In genomic region chr2:179991344-179991743, GRCh38 we compare ENCODE assay signal across 10 cellular contexts. TPM values are rescaled to one million over a fixed set of nuclear protein-coding genes. Genes with fewer than 3 reads are reported as not detected.
DNase-seq lines count a peak whose midpoint lies in the region; ATAC-seq and TF ChIP-seq lines count a peak whose summit lies in the region.
"Had no signal": no experiment of that assay in that cellular context is flagged by ENCODE, and none has a peak within 500 bp of the region (broad histone marks: within the 10 kb centered on the region; RNA-seq: fewer than 3 reads in every experiment).

No MANE protein-coding gene starts in this region.

- no peaks in the 10 kb centered on the region for H3K27me3 ChIP-seq in GM23338 (ENCODE audit: insufficient read depth)

- H3F3A ChIP-seq in GM23338 (replicated peaks; ENCODE audit: low read depth), result no peaks in the 10 kb centered on the region

- no peaks in the 10 kb centered on the region for H3K9me2 ChIP-seq in GM23338 (ENCODE audit: insufficient read depth)

- no peak overlapping the region for H3K4me3 ChIP-seq in GM23338

- peak; percentile 51 for DNase-seq in activated CD4-positive, alpha-beta T cell treated with anti-CD3 and anti-CD28 coated beads, Interleukin-2, amount 10 ng/mL, durations not matched to agents 24 days and 14 days
- no peak for DNase-seq in activated CD4-positive, alpha-beta T cell treated with anti-CD3 and anti-CD28 coated beads for 1 hour
- DNase-seq in GM23338 (ENCODE audit: low spot score) (peak; percentile 65), RPMI7951 (ENCODE audit: low read depth) (peak; percentile 20), memory B cell (ENCODE audit: low spot score in 2 of 2) (no peak), amygdala (lab: John Stamatoyannopoulos, UW) (no peak), left cardiac atrium (no peak), posterior vena cava (ENCODE audit: low spot score) (no peak)
- DNase-seq: naive B cell, NCI-H2029 treated with DMSO at 0.1 percent for 48 hours had no signal

- peaks cover 22% of the 10 kb centered on the region for H3K4me1 Mint-ChIP-seq in activated CD4-positive, alpha-beta T cell treated with anti-CD3 and anti-CD28 coated beads, Interleukin-2, amount 10 ng/mL, durations not matched to agents 24 days and 14 days
- H3K4me1 Mint-ChIP-seq in GM23338, result peaks cover 30% of the 10 kb centered on the region
- peaks cover 22% of the 10 kb centered on the region for H3K4me1 Mint-ChIP-seq in memory B cell

- H3K9me3 Mint-ChIP-seq in activated CD4-positive, alpha-beta T cell treated with anti-CD3 and anti-CD28 coated beads, Interleukin-2, amount 10 ng/mL, durations not matched to agents 24 days and 14 days, result no peaks in the 10 kb centered on the region
- H3K9me3 Mint-ChIP-seq in GM23338 (no peaks in the 10 kb centered on the region), memory B cell (no peaks in the 10 kb centered on the region)
- H3K9me3 Mint-ChIP-seq: naive B cell had no signal

- H3K27ac Mint-ChIP-seq in activated CD4-positive, alpha-beta T cell treated with anti-CD3 and anti-CD28 coated beads, Interleukin-2, amount 10 ng/mL, durations not matched to agents 24 days and 14 days, result peak overlapping the region; percentile 29
- H3K27ac Mint-ChIP-seq in GM23338, result no peak overlapping the region
- H3K27ac Mint-ChIP-seq in memory B cell, result peak overlapping the region; percentile 4

- H3K4me1 ChIP-seq in GM23338 (ENCODE audit: insufficient read depth), result peaks cover 4% of the 10 kb centered on the region; the same call in 1 of the 2 replicates

- peak; percentile 82 for ATAC-seq in GM23338
- ATAC-seq in memory B cell (ENCODE audit: low read depth), result no peak
- ATAC-seq in left cardiac atrium, result no peak

- H3K27me3 Mint-ChIP-seq in activated CD4-positive, alpha-beta T cell treated with anti-CD3 and anti-CD28 coated beads, Interleukin-2, amount 10 ng/mL, durations not matched to agents 24 days and 14 days, result no peaks in the 10 kb centered on the region
- H3K27me3 Mint-ChIP-seq in GM23338 (ENCODE audit: insufficient read depth, low read depth, poor library complexity) (peaks cover 4% of the 10 kb centered on the region), memory B cell (no peaks in the 10 kb centered on the region)
- H3K27me3 Mint-ChIP-seq: naive B cell had no signal

- no peak overlapping the region for H3K27ac ChIP-seq in GM23338 (ENCODE audit: low read depth)

- H4K20me1 ChIP-seq in GM23338 (replicated peaks; ENCODE audit: insufficient read depth), result no peaks in the 10 kb centered on the region; the same call in 1 of the 2 replicates

- H3K4me3 Mint-ChIP-seq in activated CD4-positive, alpha-beta T cell treated with anti-CD3 and anti-CD28 coated beads, Interleukin-2, amount 10 ng/mL, durations not matched to agents 24 days and 14 days, result no peak overlapping the region
- H3K4me3 Mint-ChIP-seq in GM23338, result no peak overlapping the region
- no peak overlapping the region for H3K4me3 Mint-ChIP-seq in memory B cell

- H3K36me3 Mint-ChIP-seq in activated CD4-positive, alpha-beta T cell treated with anti-CD3 and anti-CD28 coated beads, Interleukin-2, amount 10 ng/mL, durations not matched to agents 24 days and 14 days (ENCODE audit: low read depth), result peaks cover 31% of the 10 kb centered on the region
- H3K36me3 Mint-ChIP-seq in GM23338 (ENCODE audit: low read depth) (peaks cover 33% of the 10 kb centered on the region), memory B cell (peaks cover 29% of the 10 kb centered on the region)

- no peak overlapping the region for H3K4me2 ChIP-seq in GM23338

- H2AFZ ChIP-seq in GM23338, result no peak overlapping the region

- H3K36me3 ChIP-seq in GM23338 (ENCODE audit: insufficient read depth), result peaks cover 18% of the 10 kb centered on the region; the same call in 1 of the 2 replicates

- H3K79me2 ChIP-seq in GM23338 (replicated peaks; ENCODE audit: insufficient read depth), result peaks cover 56% of the 10 kb centered on the region

- intact Hi-C loops in activated CD4-positive, alpha-beta T cell treated with anti-CD3 and anti-CD28 coated beads, Interleukin-2, amount 10 ng/mL, durations not matched to agents 24 days and 14 days (cut with micrococcal nuclease), result no loop called here
- intact Hi-C loops in left cardiac atrium (cut with DNase I) (no loop called here), posterior vena cava (cut with DNase I) (no loop called here)

- TF ChIP-seq CTCF in GM23338 (conservative IDR thresholded peaks at IDR 0.05; ENCODE audit: low read depth in 2 of 2), result peak in 1 of 2 experiments; percentile 54; a peak in 3 of 4 replicates

TF ChIP-seq in GM23338, 12 proteins besides CTCF, POLR2A, EP300 and RAD21:
- TF ChIP-seq STAT1 (IDR thresholded peaks at IDR 0.05; ENCODE audit: unreplicated experiment), result no peak
- no peak for TF ChIP-seq ZNF331 (CRISPR knock-in tag; IDR thresholded peaks at IDR 0.05; ENCODE audit: low read depth)
- TF ChIP-seq NANOG (IDR thresholded peaks at IDR 0.05; ENCODE audit: borderline replicate concordance), result no peak
- TF ChIP-seq, protein P1, sequence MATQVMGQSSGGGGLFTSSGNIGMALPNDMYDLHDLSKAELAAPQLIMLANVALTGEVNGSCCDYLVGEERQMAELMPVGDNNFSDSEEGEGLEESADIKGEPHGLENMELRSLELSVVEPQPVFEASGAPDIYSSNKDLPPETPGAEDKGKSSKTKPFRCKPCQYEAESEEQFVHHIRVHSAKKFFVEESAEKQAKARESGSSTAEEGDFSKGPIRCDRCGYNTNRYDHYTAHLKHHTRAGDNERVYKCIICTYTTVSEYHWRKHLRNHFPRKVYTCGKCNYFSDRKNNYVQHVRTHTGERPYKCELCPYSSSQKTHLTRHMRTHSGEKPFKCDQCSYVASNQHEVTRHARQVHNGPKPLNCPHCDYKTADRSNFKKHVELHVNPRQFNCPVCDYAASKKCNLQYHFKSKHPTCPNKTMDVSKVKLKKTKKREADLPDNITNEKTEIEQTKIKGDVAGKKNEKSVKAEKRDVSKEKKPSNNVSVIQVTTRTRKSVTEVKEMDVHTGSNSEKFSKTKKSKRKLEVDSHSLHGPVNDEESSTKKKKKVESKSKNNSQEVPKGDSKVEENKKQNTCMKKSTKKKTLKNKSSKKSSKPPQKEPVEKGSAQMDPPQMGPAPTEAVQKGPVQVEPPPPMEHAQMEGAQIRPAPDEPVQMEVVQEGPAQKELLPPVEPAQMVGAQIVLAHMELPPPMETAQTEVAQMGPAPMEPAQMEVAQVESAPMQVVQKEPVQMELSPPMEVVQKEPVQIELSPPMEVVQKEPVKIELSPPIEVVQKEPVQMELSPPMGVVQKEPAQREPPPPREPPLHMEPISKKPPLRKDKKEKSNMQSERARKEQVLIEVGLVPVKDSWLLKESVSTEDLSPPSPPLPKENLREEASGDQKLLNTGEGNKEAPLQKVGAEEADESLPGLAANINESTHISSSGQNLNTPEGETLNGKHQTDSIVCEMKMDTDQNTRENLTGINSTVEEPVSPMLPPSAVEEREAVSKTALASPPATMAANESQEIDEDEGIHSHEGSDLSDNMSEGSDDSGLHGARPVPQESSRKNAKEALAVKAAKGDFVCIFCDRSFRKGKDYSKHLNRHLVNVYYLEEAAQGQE (IDR thresholded peaks at IDR 0.05; ENCODE audit: unreplicated experiment), result no peak
- no peak for TF ChIP-seq JUNB (IDR thresholded peaks at IDR 0.05; ENCODE audit: unreplicated experiment)
- TF ChIP-seq ETS1 (IDR thresholded peaks at IDR 0.05), result no peak
- TF ChIP-seq POLR2AphosphoS5 (IDR thresholded peaks at IDR 0.05; ENCODE audit: low read depth), result no peak
TF ChIP-seq in GM23338: peak in this region for 0.

RNA-seq across cellular contexts. Expression of gene CWC22, which starts 15.8 kb away (rescaled TPM):
- total RNA-seq in activated CD4-positive, alpha-beta T cell treated with anti-CD3 and anti-CD28 coated beads, Interleukin-2, amount 10 ng/mL, durations not matched to agents 24 days and 14 days, result 30.0 and 30.2 TPM in 2 replicates
- 31.5 and 36.0 TPM in 2 replicates for total RNA-seq in GM23338 (2014; rRNA removed; shearing (Covaris generic))
- 29.0 and 38.3 TPM in 2 replicates for polyA plus RNA-seq in GM23338 (2016; fragmentation: Nextera tagmentation; extraction: Ambion mirVana)
- total RNA-seq in RPMI7951 (2014; rRNA removed; shearing (Covaris generic)), result 15.5 and 21.7 TPM in 2 replicates
- total RNA-seq in left cardiac atrium (10 to 100 TPM; 13.7 to 14.7 TPM), posterior vena cava (10 to 100 TPM; 18.5 to 19.1 TPM)

Comparison
In these comparisons a context has a peak if more than half of its experiments do, and no peak if none do; other contexts are left out.
1. DNase-seq: peak in activated CD4-positive, alpha-beta T cell treated with anti-CD3 and anti-CD28 coated beads, Interleukin-2, amount 10 ng/mL, durations not matched to agents 24 days and 14 days (single experiment), GM23338 (single experiment) and RPMI7951 (single experiment); none in activated CD4-positive, alpha-beta T cell treated with anti-CD3 and anti-CD28 coated beads for 1 hour (single experiment), memory B cell (0 of 2), amygdala (0 of 56), left cardiac atrium (single experiment) and posterior vena cava (single experiment).